8 cellular contexts compared by ENCODE assay signal in the genomic region with DNA sequence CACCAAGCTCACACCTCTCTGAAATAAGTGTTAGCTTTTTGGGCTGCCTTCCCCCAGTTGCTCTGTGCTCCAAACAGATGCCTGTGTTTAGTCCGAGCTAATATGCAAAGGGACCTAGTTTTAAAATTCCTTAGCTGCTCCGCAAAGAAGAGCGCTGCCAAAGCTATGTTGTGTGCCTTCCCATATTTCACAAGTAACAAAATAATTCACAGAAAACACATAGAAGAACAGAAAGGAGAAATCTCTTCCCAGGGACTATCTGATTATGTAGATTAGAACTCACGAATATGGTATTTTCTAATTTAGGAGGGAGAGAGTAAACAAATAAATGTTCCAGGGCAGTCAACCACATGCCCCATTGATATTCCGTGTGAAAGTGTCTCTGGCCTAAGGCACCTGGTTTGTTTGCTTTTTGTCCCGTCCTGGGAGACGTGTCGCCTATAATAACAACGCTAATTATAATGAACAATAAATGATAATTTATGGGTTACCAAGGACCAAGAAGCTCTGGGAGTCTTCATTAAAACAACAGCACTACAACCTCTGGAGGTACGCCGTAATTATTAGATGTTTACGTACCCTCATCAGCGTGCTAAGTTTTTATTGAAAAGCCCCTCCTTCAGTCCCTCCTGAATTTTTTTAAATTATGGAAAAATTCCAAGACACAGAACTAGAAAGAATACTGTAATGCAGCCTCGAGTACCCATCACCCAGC. TPM values are rescaled to one million over a fixed set of nuclear protein-coding genes. Genes with fewer than 3 reads are reported as not detected.
DNase-seq lines count a peak whose midpoint lies in the region; ATAC-seq and TF ChIP-seq lines count a peak whose summit lies in the region.

No MANE protein-coding gene starts in this region.

- in situ Hi-C loops in GM13977 (cut with MboI; ENCODE audit: low pct_unique_long_range_greater_than_20kb, low sequenced_read_pairs, unreplicated experiment) = no loop called here

- ATAC-seq in HG02884 (IDR thresholded peaks at IDR 0.05; ENCODE audit: unreplicated experiment) = no peak
- ATAC-seq in GM21737 (IDR thresholded peaks at IDR 0.05; ENCODE audit: unreplicated experiment) = no peak

- peak overlapping the region; percentile 89 for H3K4me2 ChIP-seq in neural progenitor cell

- TF ChIP-seq CTCF in colonic mucosa (IDR thresholded peaks at IDR 0.05) (no peak), neural progenitor cell (IDR thresholded peaks at IDR 0.05) (no peak), GM13977 (IDR thresholded peaks at IDR 0.05; ENCODE audit: extremely low read depth, insufficient read depth, missing control alignments) (no peak)

- H3K36me3 ChIP-seq in colonic mucosa = no peaks in the 10 kb centered on the region
- peaks cover 25% of the 10 kb centered on the region for H3K36me3 ChIP-seq in neural progenitor cell

- H3K27me3 ChIP-seq in colonic mucosa (no peaks in the 10 kb centered on the region), neural progenitor cell (no peaks in the 10 kb centered on the region)

- H4K20me1 ChIP-seq in neural progenitor cell (ENCODE audit: low read depth) = peaks cover 35% of the 10 kb centered on the region

- peaks cover 49% of the 10 kb centered on the region for H3F3A ChIP-seq in neural progenitor cell (ENCODE audit: low read depth)

- DNase-seq in COR-L47 (lab: John Stamatoyannopoulos, UW) (peak; percentile 36), NCI-H1417 treated with DMSO at 0.1 percent for 48 hours (lab: John Stamatoyannopoulos, UW) (peak; percentile 28), colonic mucosa (no peak), neural progenitor cell (ENCODE audit: low spot score) (no peak), GM13977 (ENCODE audit: low spot score) (no peak), NCI-H510A (lab: John Stamatoyannopoulos, UW) (no peak)

- H3K27me3 Mint-ChIP-seq in neural progenitor cell (ENCODE audit: insufficient read depth, low read depth) = peaks cover 15% of the 10 kb centered on the region

- H3K27ac ChIP-seq in colonic mucosa (peak overlapping the region; percentile 98), neural progenitor cell (peak overlapping the region; percentile 87)

- H3K9ac ChIP-seq in colonic mucosa (ENCODE audit: low read depth in 2 of 2, low read length in 2 of 2) (peak overlapping the region in 1 of 2 donors; percentile 93), neural progenitor cell (peak overlapping the region; percentile 14)

- H3K4me3 Mint-ChIP-seq in neural progenitor cell = peak overlapping the region; percentile 99

- intact Hi-C loops in colonic mucosa (cut with DNase I) = loop anchor here (10.0 kb wide), 1 partner anchor 81 kb away; a partner anchor contains a TSS

- H3K4me3 ChIP-seq in colonic mucosa (peak overlapping the region; percentile 98), neural progenitor cell (peak overlapping the region; percentile 80)

- H3K4me1 Mint-ChIP-seq in neural progenitor cell = peaks cover 64% of the 10 kb centered on the region

- H3K27ac Mint-ChIP-seq in neural progenitor cell = peak overlapping the region; percentile 100

- H3K9me3 Mint-ChIP-seq in neural progenitor cell = no peaks in the 10 kb centered on the region

- H3K79me2 ChIP-seq in neural progenitor cell (ENCODE audit: low read depth) = peaks cover 51% of the 10 kb centered on the region

- peaks cover 16% of the 10 kb centered on the region for H3K36me3 Mint-ChIP-seq in neural progenitor cell

- H2AFZ ChIP-seq in neural progenitor cell (replicated peaks) = peak overlapping the region; percentile 18

- no peaks in the 10 kb centered on the region for H3K4me1 ChIP-seq in colonic mucosa
- peaks cover 59% of the 10 kb centered on the region for H3K4me1 ChIP-seq in neural progenitor cell

- H3K9me3 ChIP-seq in colonic mucosa = no peaks in the 10 kb centered on the region
- no peaks in the 10 kb centered on the region for H3K9me3 ChIP-seq in neural progenitor cell (ENCODE audit: low read depth)

RNA-seq across cellular contexts. Expression of a gene that starts 1.2 kb away (rescaled TPM):
- 100 to 1,000 TPM in 1 of 2 donors, 10 to 100 TPM in 1; 34.0 to 145 TPM for total RNA-seq in colonic mucosa
- 214 and 366 TPM in 2 replicates for total RNA-seq in neural progenitor cell (ENCODE audit: low replicate concordance)

Comparison
In these comparisons a context has a peak if more than half of its experiments do, and no peak if none do; other contexts are left out.
1. DNase-seq: peak in COR-L47 (single experiment) and NCI-H1417 treated with DMSO at 0.1 percent for 48 hours (single experiment); none in colonic mucosa (single experiment), neural progenitor cell (single experiment), GM13977 (single experiment) and NCI-H510A (single experiment).